11 cellular contexts compared by ENCODE assay signal in the genomic region with DNA sequence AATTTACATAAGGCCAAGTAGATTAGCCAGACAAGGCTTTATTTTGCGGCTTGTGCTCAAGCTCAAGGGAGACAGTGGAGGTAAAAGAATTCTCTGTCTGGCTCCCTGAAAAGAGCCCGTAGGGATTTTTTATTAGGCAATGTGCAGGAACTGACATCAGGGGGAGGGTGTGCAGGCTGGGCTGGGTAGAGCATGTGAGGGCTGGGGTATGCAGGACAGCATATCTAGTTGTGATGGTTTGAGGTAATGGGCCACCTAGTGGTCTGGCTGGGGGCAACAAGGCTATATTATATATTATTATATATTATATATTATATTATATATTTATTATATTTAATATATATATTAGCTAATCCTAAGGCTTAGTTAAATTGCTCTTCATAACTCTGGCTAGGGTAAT.
DNase-seq lines count a peak whose midpoint lies in the region; ATAC-seq and TF ChIP-seq lines count a peak whose summit lies in the region.
"Had no signal": no experiment of that assay in that cellular context is flagged by ENCODE, and none has a peak within 500 bp of the region (broad histone marks: within the 10 kb centered on the region; RNA-seq: fewer than 3 reads in every experiment).

No MANE protein-coding gene starts in this region.

- H3F3A ChIP-seq in OCI-LY1 (ENCODE audit: insufficient read depth, low read length): no peaks in the 10 kb centered on the region

- DNase-seq in DND-41 (no peak), fibroblast of the aortic adventitia (ENCODE audit: low read depth) (peak; percentile 16), lower lobe of right lung (no peak)
- DNase-seq in stimulated activated CD4-positive, alpha-beta T cell treated with anti-CD3 and anti-CD28 coated beads, Interleukin-2, amount 100 ng/mL, for 48 hours: no peak
- DNase-seq: right cardiac atrium had no signal

- no peak overlapping the region for H3K4me2 ChIP-seq in DND-41 (ENCODE audit: insufficient read depth, low read length)
- no peak overlapping the region for H3K4me2 ChIP-seq in OCI-LY1 (ENCODE audit: low read length)

- H3K9me2 ChIP-seq in OCI-LY1 (ENCODE audit: low read depth, low read length): no peaks in the 10 kb centered on the region; the same call in 1 of the 2 replicates

- H3K27ac ChIP-seq in DND-41 (ENCODE audit: low read length): no peak overlapping the region
- no peak overlapping the region for H3K27ac ChIP-seq in OCI-LY1 (ENCODE audit: low read depth, low read length, poor library complexity, severe bottlenecking)
- H3K27ac ChIP-seq in lower lobe of right lung: no peak overlapping the region
- H3K27ac ChIP-seq: SJSA1 had no signal

- H4K20me1 ChIP-seq in DND-41 (ENCODE audit: insufficient read depth, low read length): no peaks in the 10 kb centered on the region
- H4K20me1 ChIP-seq in OCI-LY1 (ENCODE audit: insufficient read depth, low read length): no peaks in the 10 kb centered on the region

- no peak overlapping the region for H3K4me3 ChIP-seq in DND-41 (ENCODE audit: low read depth in 1 of 2, low read length in 2 of 2)
- no peak overlapping the region for H3K4me3 ChIP-seq in OCI-LY1 (ENCODE audit: low read depth, low read length, poor library complexity, severe bottlenecking)
- no peak overlapping the region for H3K4me3 ChIP-seq in fibroblast of the aortic adventitia (ENCODE audit: low read depth, low read length)
- no peak overlapping the region for H3K4me3 ChIP-seq in lower lobe of right lung
- H3K4me3 ChIP-seq: SJSA1 had no signal

- H3K27me3 ChIP-seq in DND-41 (ENCODE audit: insufficient read depth, low read length, poor library complexity): no peaks in the 10 kb centered on the region
- no peaks in the 10 kb centered on the region for H3K27me3 ChIP-seq in OCI-LY1 (ENCODE audit: insufficient read depth, low read length)
- H3K27me3 ChIP-seq in lower lobe of right lung (ENCODE audit: low read depth): no peaks in the 10 kb centered on the region
- H3K27me3 ChIP-seq: SJSA1 had no signal

- no peaks in the 10 kb centered on the region for H3K9me3 ChIP-seq in DND-41 (ENCODE audit: insufficient read depth, low read length, severe bottlenecking)
- no peaks in the 10 kb centered on the region for H3K9me3 ChIP-seq in OCI-LY1 (ENCODE audit: low read length)
- H3K9me3 ChIP-seq in lower lobe of right lung: no peaks in the 10 kb centered on the region
- H3K9me3 ChIP-seq: SJSA1 had no signal

- H3K36me3 ChIP-seq in DND-41 (ENCODE audit: insufficient read depth, low read length) (no peaks in the 10 kb centered on the region), OCI-LY1 (ENCODE audit: insufficient read depth, low read length) (no peaks in the 10 kb centered on the region), lower lobe of right lung (no peaks in the 10 kb centered on the region)
- H3K36me3 ChIP-seq: SJSA1 had no signal

- H3K79me2 ChIP-seq in DND-41 (ENCODE audit: insufficient read depth, low read length) (no peaks in the 10 kb centered on the region), OCI-LY1 (ENCODE audit: insufficient read depth, low read length) (no peaks in the 10 kb centered on the region)

- peak; percentile 52; the same call in 1 of the 3 replicates for ATAC-seq in DND-41 (ENCODE audit: insufficient read depth, low read depth)
- peak; percentile 51 for ATAC-seq in GM21367 (IDR thresholded peaks at IDR 0.05; ENCODE audit: unreplicated experiment)
- no peak for ATAC-seq in HG02678 (IDR thresholded peaks at IDR 0.05; ENCODE audit: unreplicated experiment)
- no peak for ATAC-seq in GM21381 (IDR thresholded peaks at IDR 0.05; ENCODE audit: unreplicated experiment)
- no peak for ATAC-seq in lower lobe of right lung
- ATAC-seq: activated T-helper 17 cell treated with anti-CD3 and anti-CD28 coated beads, Interleukin-2, amount 50 U/mL, for 72 hours; right cardiac atrium had no signal

- intact Hi-C loops in lower lobe of right lung (cut with DNase I): no loop called here

- H3K4me1 ChIP-seq in DND-41 (ENCODE audit: insufficient read depth, low read length): no peaks in the 10 kb centered on the region
- H3K4me1 ChIP-seq in OCI-LY1 (ENCODE audit: insufficient read depth, low read length, severe bottlenecking): no peaks in the 10 kb centered on the region
- H3K4me1 ChIP-seq in lower lobe of right lung: no peaks in the 10 kb centered on the region
- H3K4me1 ChIP-seq: SJSA1 had no signal

- no peak overlapping the region for H2AFZ ChIP-seq in DND-41 (ENCODE audit: low read depth, low read length)
- H2AFZ ChIP-seq in OCI-LY1 (ENCODE audit: low read length): no peak overlapping the region

- H3K9ac ChIP-seq in DND-41 (ENCODE audit: low read depth, low read length) (no peak overlapping the region), OCI-LY1 (ENCODE audit: low read length) (no peak overlapping the region)

- no peak for TF ChIP-seq CTCF in DND-41 (IDR thresholded peaks at IDR 0.05; ENCODE audit: borderline replicate concordance, extremely low read depth, low read length, poor library complexity, severe bottlenecking)
- peak; percentile 17; the same call in 1 of the 2 replicates for TF ChIP-seq CTCF in OCI-LY1 (IDR thresholded peaks at IDR 0.05; ENCODE audit: low read length)
- peak; percentile 40 for TF ChIP-seq CTCF in fibroblast of the aortic adventitia (IDR thresholded peaks at IDR 0.05; ENCODE audit: insufficient read depth, low read length)
- no peak for TF ChIP-seq CTCF in lower lobe of right lung (IDR thresholded peaks at IDR 0.05)

Comparison
In these comparisons a context has a peak if more than half of its experiments do, and no peak if none do; other contexts are left out.
1. ATAC-seq: peak in DND-41 (single experiment) and GM21367 (single experiment); none in HG02678 (single experiment), GM21381 (single experiment) and lower lobe of right lung (0 of 2).
2. CTCF ChIP-seq: peak in OCI-LY1 (single experiment) and fibroblast of the aortic adventitia (single experiment); none in DND-41 (single experiment) and lower lobe of right lung (single experiment).